16 cellular contexts compared by ENCODE assay signal in the genomic region with DNA sequence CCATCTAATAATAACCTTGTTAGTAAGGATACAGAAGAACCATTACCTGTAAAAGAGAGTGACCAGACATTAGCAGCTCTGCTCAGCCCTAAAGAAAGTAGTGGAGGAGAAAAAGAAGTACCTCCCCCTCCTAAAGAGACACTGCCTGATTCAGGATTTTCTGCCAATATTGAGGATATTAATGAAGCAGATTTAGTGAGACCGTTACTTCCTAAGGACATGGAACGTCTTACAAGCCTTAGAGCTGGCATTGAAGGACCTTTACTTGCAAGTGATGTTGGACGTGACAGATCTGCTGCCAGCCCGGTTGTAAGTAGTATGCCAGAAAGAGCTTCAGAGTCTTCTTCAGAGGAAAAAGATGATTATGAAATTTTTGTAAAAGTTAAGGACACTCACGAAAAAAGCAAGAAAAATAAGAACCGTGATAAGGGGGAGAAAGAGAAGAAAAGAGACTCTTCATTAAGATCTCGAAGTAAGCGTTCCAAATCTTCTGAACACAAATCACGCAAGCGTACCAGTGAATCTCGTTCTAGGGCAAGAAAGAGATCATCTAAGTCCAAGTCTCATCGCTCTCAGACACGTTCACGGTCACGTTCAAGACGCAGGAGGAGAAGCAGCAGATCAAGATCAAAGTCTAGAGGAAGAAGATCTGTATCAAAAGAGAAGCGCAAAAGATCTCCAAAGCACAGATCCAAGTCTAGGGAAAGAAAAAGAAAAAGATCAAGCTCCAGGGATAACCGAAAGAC. TPM values are rescaled to one million over a fixed set of nuclear protein-coding genes. Genes with fewer than 3 reads are reported as not detected.
DNase-seq lines count a peak whose midpoint lies in the region; ATAC-seq and TF ChIP-seq lines count a peak whose summit lies in the region.
"Had no signal": no experiment of that assay in that cellular context is flagged by ENCODE, and none has a peak within 500 bp of the region (broad histone marks: within the 10 kb centered on the region; RNA-seq: fewer than 3 reads in every experiment).

No MANE protein-coding gene starts in this region.

- no peak for DNase-seq in activated T-cell treated with anti-CD3 and anti-CD28 coated beads, Interleukin-2, amount 50 U/mL, for 4 hours
- DNase-seq in activated T-cell treated with anti-CD3 and anti-CD28 coated beads, Interleukin-2, amount 50 U/mL, for 48 hours = no peak
- DNase-seq in H9 (no peak), testis (no peak), SHP77 (lab: John Stamatoyannopoulos, UW) (no peak), AG20443 (ENCODE audit: low spot score) (no peak)
- DNase-seq in activated naive CD8-positive, alpha-beta T cell treated with anti-CD3 and anti-CD28 coated beads, Interleukin-2, amount 50 U/mL, for 24 hours = no peak
- no peak for DNase-seq in natural killer cell treated with Interleukin-12 subunit alpha and Interleukin-12 subunit beta and Interleukin-15 and Interleukin-18, amount 100 ng/mL, for 72 hours (ENCODE audit: low spot score)
- DNase-seq: anterior cingulate cortex, foreskin fibroblast, midbrain, NCI-H1048, NCI-H510A, retina had no signal

- ATAC-seq in activated T-cell treated with anti-CD3 and anti-CD28 coated beads, Interleukin-2, amount 50 U/mL, for 4 hours = no peak
- no peak for ATAC-seq in activated naive CD8-positive, alpha-beta T cell treated with anti-CD3 and anti-CD28 coated beads, Interleukin-2, amount 50 U/mL, for 24 hours
- no peak for ATAC-seq in natural killer cell treated with Interleukin-12 subunit alpha and Interleukin-12 subunit beta and Interleukin-15 and Interleukin-18, amount 100 ng/mL, for 72 hours

- no peak overlapping the region for H3K27ac ChIP-seq in H9 (ENCODE audit: insufficient read length, low read depth, low read length)
- H3K27ac ChIP-seq in testis = no peak overlapping the region
- H3K27ac ChIP-seq: neutrophil, vagina had no signal

- no peaks in the 10 kb centered on the region for H3K4me1 ChIP-seq in H9 (ENCODE audit: insufficient read depth, low read length)
- H3K4me1 ChIP-seq in testis = peaks cover 3% of the 10 kb centered on the region

- no peak overlapping the region for H2BK120ac ChIP-seq in H9 (ENCODE audit: low read depth, low read length, poor library complexity, severe bottlenecking)

- H3K56ac ChIP-seq in H9 (ENCODE audit: insufficient read length, low read depth, low read length) = no peak overlapping the region

- no peak overlapping the region for H4K8ac ChIP-seq in H9 (replicated peaks; ENCODE audit: insufficient read length, low read depth, low read length)

- WGBS in H9 (ENCODE audit: extremely low coverage, insufficient read length, low lambda C conversion rate) = no CpG with 5 or more reads among the region's 18 CpGs
- WGBS in testis, 2 donors = 94 to 95% methylated on average over 18 of the region's 18 CpGs

- no peaks in the 10 kb centered on the region for H3K23me2 ChIP-seq in H9 (ENCODE audit: insufficient read length, low read depth, low read length, poor library complexity, severe bottlenecking)

- no peak for TF ChIP-seq POLR2A in testis (IDR thresholded peaks at IDR 0.05)

- H2BK15ac ChIP-seq in H9 (ENCODE audit: low read depth, low read length) = no peak overlapping the region

- H2BK20ac ChIP-seq in H9 (ENCODE audit: low read depth, low read length, poor library complexity, severe bottlenecking) = no peak overlapping the region

- no peak overlapping the region for H2BK5ac ChIP-seq in H9 (ENCODE audit: insufficient read length, low read length)

- H2BK12ac ChIP-seq in H9 (ENCODE audit: insufficient read length, low read depth, low read length) = no peak overlapping the region

- H3K4me1 Mint-ChIP-seq in activated T-cell treated with anti-CD3 and anti-CD28 coated beads, Interleukin-2, amount 50 U/mL, for 4 hours (ENCODE audit: low read depth) = peaks cover 53% of the 10 kb centered on the region
- H3K4me1 Mint-ChIP-seq in H9 = peaks cover 4 to 5% of the 10 kb centered on the region in 2 experiments; a peak in 2 of 4 replicates
- peaks cover 48% of the 10 kb centered on the region for H3K4me1 Mint-ChIP-seq in activated naive CD8-positive, alpha-beta T cell treated with anti-CD3 and anti-CD28 coated beads, Interleukin-2, amount 50 U/mL, for 24 hours
- H3K4me1 Mint-ChIP-seq in natural killer cell treated with Interleukin-12 subunit alpha and Interleukin-12 subunit beta and Interleukin-15 and Interleukin-18, amount 100 ng/mL, for 72 hours (ENCODE audit: low read depth in 2 of 2) = peaks cover 40 to 54% of the 10 kb centered on the region in 2 donors

- no peaks in the 10 kb centered on the region for H3K27me3 ChIP-seq in H9 (ENCODE audit: insufficient read depth, low read length)
- no peaks in the 10 kb centered on the region for H3K27me3 ChIP-seq in testis
- H3K27me3 ChIP-seq: neutrophil, vagina had no signal

- H3K4me3 Mint-ChIP-seq in activated T-cell treated with anti-CD3 and anti-CD28 coated beads, Interleukin-2, amount 50 U/mL, for 4 hours = peak overlapping the region; percentile 24
- no peak overlapping the region for H3K4me3 Mint-ChIP-seq in H9
- H3K4me3 Mint-ChIP-seq in activated naive CD8-positive, alpha-beta T cell treated with anti-CD3 and anti-CD28 coated beads, Interleukin-2, amount 50 U/mL, for 24 hours = peak overlapping the region; percentile 13
- peak overlapping the region; percentile 47 for H3K4me3 Mint-ChIP-seq in natural killer cell treated with Interleukin-12 subunit alpha and Interleukin-12 subunit beta and Interleukin-15 and Interleukin-18, amount 100 ng/mL, for 72 hours

- no peaks in the 10 kb centered on the region for H3K27me3 Mint-ChIP-seq in activated T-cell treated with anti-CD3 and anti-CD28 coated beads, Interleukin-2, amount 50 U/mL, for 4 hours (ENCODE audit: low read depth)
- H3K27me3 Mint-ChIP-seq in H9 (ENCODE audit: low read depth) = no peaks in the 10 kb centered on the region
- no peaks in the 10 kb centered on the region for H3K27me3 Mint-ChIP-seq in activated naive CD8-positive, alpha-beta T cell treated with anti-CD3 and anti-CD28 coated beads, Interleukin-2, amount 50 U/mL, for 24 hours
- no peaks in the 10 kb centered on the region for H3K27me3 Mint-ChIP-seq in natural killer cell treated with Interleukin-12 subunit alpha and Interleukin-12 subunit beta and Interleukin-15 and Interleukin-18, amount 100 ng/mL, for 72 hours

- peaks cover 64% of the 10 kb centered on the region for H3K36me3 Mint-ChIP-seq in activated T-cell treated with anti-CD3 and anti-CD28 coated beads, Interleukin-2, amount 50 U/mL, for 4 hours (ENCODE audit: insufficient read depth)
- H3K36me3 Mint-ChIP-seq in H9 (ENCODE audit: insufficient read depth in 1 of 3, low read depth in 3 of 3) = peaks cover 80 to 96% (median 93%) of the 10 kb centered on the region in 3 experiments
- H3K36me3 Mint-ChIP-seq in activated naive CD8-positive, alpha-beta T cell treated with anti-CD3 and anti-CD28 coated beads, Interleukin-2, amount 50 U/mL, for 24 hours (ENCODE audit: low read depth) = peaks cover 86% of the 10 kb centered on the region
- peaks cover 61% of the 10 kb centered on the region for H3K36me3 Mint-ChIP-seq in natural killer cell treated with Interleukin-12 subunit alpha and Interleukin-12 subunit beta and Interleukin-15 and Interleukin-18, amount 100 ng/mL, for 72 hours

- no peak overlapping the region for H2AFZ ChIP-seq in H9 (ENCODE audit: low read length)

- peaks cover 13% of the 10 kb centered on the region for H3K79me1 ChIP-seq in H9 (ENCODE audit: insufficient read depth, low read depth, low read length, poor library complexity, severe bottlenecking)

- no peak overlapping the region for H3T11ph ChIP-seq in H9 (ENCODE audit: low read length)

- H4K5ac ChIP-seq in H9 (ENCODE audit: insufficient read length, low read depth, low read length) = no peak overlapping the region

- intact Hi-C loops in testis (cut with DNase I; ENCODE audit: low total_unique reads) = no loop called here

- peaks cover 37% of the 10 kb centered on the region; the same call in 1 of the 2 replicates for H3K79me2 ChIP-seq in H9 (ENCODE audit: insufficient read depth, low read length)

- no peaks in the 10 kb centered on the region for H3K9me3 Mint-ChIP-seq in activated T-cell treated with anti-CD3 and anti-CD28 coated beads, Interleukin-2, amount 50 U/mL, for 4 hours
- H3K9me3 Mint-ChIP-seq in H9 = no peaks in the 10 kb centered on the region
- H3K9me3 Mint-ChIP-seq in activated naive CD8-positive, alpha-beta T cell treated with anti-CD3 and anti-CD28 coated beads, Interleukin-2, amount 50 U/mL, for 24 hours = no peaks in the 10 kb centered on the region
- H3K9me3 Mint-ChIP-seq in natural killer cell treated with Interleukin-12 subunit alpha and Interleukin-12 subunit beta and Interleukin-15 and Interleukin-18, amount 100 ng/mL, for 72 hours = no peaks in the 10 kb centered on the region

- H3K36me3 ChIP-seq in testis (ENCODE audit: low read depth, missing control alignments) = peaks cover 9% of the 10 kb centered on the region

- no peak overlapping the region for H3K4ac ChIP-seq in H9 (ENCODE audit: low read depth, low read length)

- H4K91ac ChIP-seq in H9 (ENCODE audit: insufficient read length, low read depth, low read length) = no peak overlapping the region

- no peaks in the 10 kb centered on the region for H4K20me1 ChIP-seq in H9 (ENCODE audit: control insufficient read depth, insufficient read depth, insufficient read length)

- H3K9ac ChIP-seq in H9 (ENCODE audit: extremely low read depth, insufficient read length, low read length) = no peak overlapping the region

- no peak overlapping the region for H3K14ac ChIP-seq in H9 (ENCODE audit: insufficient read depth, low read length)

- H3K4me2 ChIP-seq in H9 (ENCODE audit: insufficient read depth, insufficient read length, low read length) = no peak overlapping the region

- H3K9me3 ChIP-seq in H9 (ENCODE audit: control insufficient read depth, low read depth, low read length) = no peaks in the 10 kb centered on the region
- H3K9me3 ChIP-seq in testis = no peaks in the 10 kb centered on the region
- H3K9me3 ChIP-seq: neutrophil, vagina had no signal

- H3K18ac ChIP-seq in H9 (ENCODE audit: insufficient read length, low read depth, low read length) = no peak overlapping the region

- no peak overlapping the region for H2AK5ac ChIP-seq in H9 (ENCODE audit: insufficient read length, low read length)

- H3K27ac Mint-ChIP-seq in H9 = peak overlapping the region; percentile 14 to 49 (median 23); a peak in 1 of 7 replicates
- peak overlapping the region; percentile 11 for H3K27ac Mint-ChIP-seq in activated naive CD8-positive, alpha-beta T cell treated with anti-CD3 and anti-CD28 coated beads, Interleukin-2, amount 50 U/mL, for 24 hours
- H3K27ac Mint-ChIP-seq in natural killer cell treated with Interleukin-12 subunit alpha and Interleukin-12 subunit beta and Interleukin-15 and Interleukin-18, amount 100 ng/mL, for 72 hours = no peak overlapping the region

- TF ChIP-seq CTCF in H9 (conservative IDR thresholded peaks at IDR 0.05) = no peak
- TF ChIP-seq CTCF in testis (IDR thresholded peaks at IDR 0.05) = no peak

- H3K23ac ChIP-seq in H9 (ENCODE audit: insufficient read length, low read depth, low read length) = no peak overlapping the region

- no peak overlapping the region for H3K4me3 ChIP-seq in testis
- H3K4me3 ChIP-seq: vagina had no signal

RNA-seq across cellular contexts. Expression of a gene that starts 11.6 kb away (rescaled TPM):
- 100 to 1,000 TPM; 322 to 350 (median 332) TPM for total RNA-seq in activated T-cell treated with anti-CD3 and anti-CD28 coated beads, Interleukin-2, amount 50 U/mL, for 4 hours
- 319 and 329 TPM in 2 replicates for total RNA-seq in H9 (2021)
- total RNA-seq in natural killer cell treated with Interleukin-12 subunit alpha and Interleukin-12 subunit beta and Interleukin-15 and Interleukin-18, amount 100 ng/mL, for 72 hours = 100 to 1,000 TPM; 307 to 362 TPM
- total RNA-seq in testis = 100 to 1,000 TPM; 310 to 377 TPM
- polyA plus RNA-seq in testis (ENCODE audit: insufficient read depth, low read depth, low replicate concordance) = 186 TPM

RNA-seq across cellular contexts. Expression of a gene that starts 12.5 kb away (rescaled TPM):
- 100 to 1,000 TPM; 244 to 274 (median 244) TPM for total RNA-seq in activated T-cell treated with anti-CD3 and anti-CD28 coated beads, Interleukin-2, amount 50 U/mL, for 4 hours
- total RNA-seq in H9 (2021) (161 and 162 TPM in 2 replicates), testis (100 to 1,000 TPM; 143 TPM)
- 100 to 1,000 TPM; 127 to 163 TPM for total RNA-seq in natural killer cell treated with Interleukin-12 subunit alpha and Interleukin-12 subunit beta and Interleukin-15 and Interleukin-18, amount 100 ng/mL, for 72 hours
- 85.8 TPM for polyA plus RNA-seq in testis (ENCODE audit: insufficient read depth, low read depth, low replicate concordance)

RNA-seq across cellular contexts. Expression of a gene that starts 34.1 kb away (rescaled TPM):
- total RNA-seq in activated T-cell treated with anti-CD3 and anti-CD28 coated beads, Interleukin-2, amount 50 U/mL, for 4 hours = 10 to 100 TPM; 20.9 to 22.5 (median 22.0) TPM
- total RNA-seq in H9 (2021) (35.3 and 37.9 TPM in 2 replicates), testis (10 to 100 TPM; 34.4 to 66.1 TPM)
- total RNA-seq in natural killer cell treated with Interleukin-12 subunit alpha and Interleukin-12 subunit beta and Interleukin-15 and Interleukin-18, amount 100 ng/mL, for 72 hours = 10 to 100 TPM; 20.3 to 38.7 TPM
- 46.9 TPM for polyA plus RNA-seq in testis (ENCODE audit: insufficient read depth, low read depth, low replicate concordance)

Comparison
In these comparisons a context has a peak if more than half of its experiments do, and no peak if none do; other contexts are left out.
1. H3K4me3 Mint-ChIP-seq: peak in activated T-cell treated with anti-CD3 and anti-CD28 coated beads, Interleukin-2, amount 50 U/mL, for 4 hours (single experiment), activated naive CD8-positive, alpha-beta T cell treated with anti-CD3 and anti-CD28 coated beads, Interleukin-2, amount 50 U/mL, for 24 hours (single experiment) and natural killer cell treated with Interleukin-12 subunit alpha and Interleukin-12 subunit beta and Interleukin-15 and Interleukin-18, amount 100 ng/mL, for 72 hours (single experiment); none in H9 (0 of 2).
2. H3K27ac Mint-ChIP-seq: peak in H9 (3 of 3) and activated naive CD8-positive, alpha-beta T cell treated with anti-CD3 and anti-CD28 coated beads, Interleukin-2, amount 50 U/mL, for 24 hours (single experiment); none in natural killer cell treated with Interleukin-12 subunit alpha and Interleukin-12 subunit beta and Interleukin-15 and Interleukin-18, amount 100 ng/mL, for 72 hours (0 of 2).